In the genomic region with DNA sequence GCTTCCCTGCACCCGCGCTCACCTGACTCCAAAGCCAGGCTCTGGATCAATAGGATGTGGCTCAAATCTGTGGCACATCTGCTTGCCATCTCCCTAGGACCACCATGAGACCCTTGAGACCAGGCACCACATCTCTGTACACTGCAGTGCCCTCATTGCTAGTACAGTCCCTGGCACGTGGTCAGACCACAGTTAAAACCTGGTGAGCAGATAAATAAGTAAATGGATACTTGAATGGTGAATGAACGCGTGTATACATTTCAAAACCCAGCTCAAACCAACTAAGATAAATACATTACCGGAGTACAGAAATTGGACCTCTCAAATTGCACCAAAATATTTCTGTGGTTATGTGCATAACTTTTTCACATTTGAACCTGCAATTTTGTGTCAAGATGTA, we compare ENCODE assay signal across 22 cellular contexts.
"Had no signal": no experiment of that assay in that cellular context is flagged by ENCODE, and none has a peak within 500 bp of the region (broad histone marks: within the 10 kb centered on the region; RNA-seq: fewer than 3 reads in every experiment).

No MANE protein-coding gene starts in this region.

- H3K27ac ChIP-seq: dorsolateral prefrontal cortex, heart right ventricle, neutrophil, psoas muscle, right lobe of liver, testis, tibial nerve, upper lobe of right lung had no signal

- H3K36me3 ChIP-seq: heart right ventricle, neutrophil, right lobe of liver, spleen, tibial nerve, upper lobe of right lung had no signal

- FAIRE-seq: frontal cortex had no signal

- H3K9me3 ChIP-seq: mucosa of descending colon, neutrophil, psoas muscle, right lobe of liver, testis had no signal

- ATAC-seq: heart right ventricle; left lobe of liver; mucosa of descending colon; naive thymus-derived CD8-positive, alpha-beta T cell; psoas muscle; right lobe of liver; stimulated activated memory B cell treated with anti-CD40 and anti-IgM and Interleukin-4, amounts not matched to agents 10 μg/mL and 1 μg/mL and 100 μg/mL, for 72 hours; stimulated activated naive CD8-positive, alpha-beta T cell treated with anti-CD3 and anti-CD28 coated beads, Interleukin-15, amount 100 ng/mL, for 72 hours; upper lobe of right lung had no signal

- H3K4me3 ChIP-seq: dorsolateral prefrontal cortex, heart right ventricle, mucosa of descending colon, psoas muscle, right lobe of liver, spleen, testis, tibial nerve, upper lobe of right lung had no signal

- H3K4me1 ChIP-seq: heart right ventricle, psoas muscle, right lobe of liver, spleen, testis, tibial nerve, upper lobe of right lung had no signal

- H3K27me3 ChIP-seq: heart right ventricle, neutrophil, right lobe of liver, spleen, testis, tibial nerve, upper lobe of right lung had no signal

- DNase-seq: cortex of kidney; dorsolateral prefrontal cortex; effector CD8-positive, alpha-beta T cell; heart right ventricle; islet precursor cell; mucosa of descending colon; naive thymus-derived CD8-positive, alpha-beta T cell; psoas muscle; retina; right lobe of liver; stimulated activated CD4-positive, alpha-beta T cell treated with anti-CD3 and anti-CD28 coated beads, Interleukin-15, amount 100 ng/mL, for 24 hours; stimulated activated CD4-positive, alpha-beta T cell treated with anti-CD3 and anti-CD28 coated beads, Interleukin-1b, Interleukin-23, amount 100 ng/mL, for 48 hours; stimulated activated CD4-positive, alpha-beta T cell treated with anti-CD3 and anti-CD28 coated beads, Interleukin-4, amount 100 ng/mL, for 24 hours; stimulated activated naive CD8-positive, alpha-beta T cell treated with anti-CD3 and anti-CD28 coated beads, Interleukin-15, amount 100 ng/mL, for 72 hours; testis; upper lobe of right lung had no signal
